ENCODE assay signal across 10 cellular contexts in the genomic region with DNA sequence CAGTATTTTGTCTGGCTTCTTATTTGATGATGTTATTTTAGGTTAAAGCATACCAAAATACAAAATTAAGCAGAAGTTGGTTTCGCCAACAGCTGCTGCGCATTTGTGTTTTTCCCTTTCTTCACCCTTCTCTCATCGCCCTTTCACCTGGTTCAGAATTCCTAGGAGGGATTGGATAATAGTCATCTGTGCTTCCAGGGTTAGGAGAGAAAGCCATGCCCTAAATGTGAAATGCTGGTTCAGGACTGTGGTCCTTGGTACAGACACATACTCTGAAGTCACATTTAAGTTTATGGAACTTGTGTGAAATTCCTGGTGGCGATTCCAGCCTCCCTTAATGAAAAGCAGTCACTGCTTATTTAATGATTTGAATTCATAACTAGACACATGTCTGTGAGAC.
"Had no signal": no experiment of that assay in that cellular context is flagged by ENCODE, and none has a peak within 500 bp of the region (broad histone marks: within the 10 kb centered on the region; RNA-seq: fewer than 3 reads in every experiment).

No MANE protein-coding gene starts in this region.

- H3K36me3 Mint-ChIP-seq: IgD-negative memory B cell had no signal

- DNase-seq: GM23248, GOT3, H7, HFFc6, KBM-7 had no signal

- H3K4me3 Mint-ChIP-seq: HFFc6, IgD-negative memory B cell had no signal

- H3K27ac Mint-ChIP-seq: HFFc6, IgD-negative memory B cell had no signal

- H3K9me3 ChIP-seq: HAP-1 had no signal

- H3K4me3 ChIP-seq: GM23248, HAP-1 had no signal

- H3K4me1 ChIP-seq: HAP-1 had no signal

- H2AFZ ChIP-seq: GM23248 had no signal

- H3K36me3 ChIP-seq: HAP-1 had no signal

- H3K27ac ChIP-seq: GM23248, HL-60 had no signal

- H3K9ac ChIP-seq: GM23248 had no signal

- ATAC-seq: HCT116, HepG2 had no signal

- H3K9me3 Mint-ChIP-seq: HFFc6, IgD-negative memory B cell had no signal
